ENCODE assay signal across 1 cellular context in the genomic region with DNA sequence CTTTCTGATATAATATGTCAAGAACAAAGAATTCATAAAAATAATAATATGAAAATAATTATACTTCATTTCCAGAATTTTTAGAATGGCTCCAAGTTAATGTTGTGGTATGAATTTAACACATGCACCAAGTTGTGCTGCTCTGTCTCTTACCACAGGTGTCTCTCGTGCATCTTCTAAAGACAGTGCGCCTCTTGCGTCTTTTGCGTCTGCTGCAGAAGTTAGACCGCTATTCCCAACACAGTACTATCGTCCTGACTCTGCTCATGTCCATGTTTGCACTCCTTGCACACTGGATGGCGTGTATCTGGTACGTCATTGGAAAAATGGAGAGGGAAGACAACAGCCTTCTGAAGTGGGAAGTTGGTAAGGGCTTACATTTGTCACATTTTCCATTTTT.
TF ChIP-seq lines count a peak whose summit lies in the region.

No MANE protein-coding gene starts in this region.

TF ChIP-seq in H1, 55 proteins besides CTCF, POLR2A, EP300 and RAD21:
- TF ChIP-seq EGR1 (IDR thresholded peaks at IDR 0.05; ENCODE audit: borderline replicate concordance, low read depth, low read length) (no peak), SUZ12 (IDR thresholded peaks at IDR 0.05; ENCODE audit: low read length) (no peak), RNF2 (IDR thresholded peaks at IDR 0.05; ENCODE audit: borderline replicate concordance, low read depth, low read length, missing control alignments, poor library complexity, severe bottlenecking) (no peak), ASH2L (IDR thresholded peaks at IDR 0.05; ENCODE audit: low read length) (no peak), GTF2F1 (IDR thresholded peaks at IDR 0.05; ENCODE audit: borderline replicate concordance, low read depth, low read length) (no peak), TCF12 (IDR thresholded peaks at IDR 0.05; ENCODE audit: low read depth, low read length) (no peak), BCL11A (IDR thresholded peaks at IDR 0.05; ENCODE audit: low read depth in 2 of 2, low read length in 2 of 2) (no peak), KDM4A (IDR thresholded peaks at IDR 0.05; ENCODE audit: low read depth, low read length, severe bottlenecking) (no peak), SIN3A (conservative IDR thresholded peaks at IDR 0.05 in 1 of 2, IDR thresholded peaks at IDR 0.05 in 1 of 2; ENCODE audit: low read depth in 1 of 2, low read length in 2 of 2) (no peak), RXRA (IDR thresholded peaks at IDR 0.05; ENCODE audit: insufficient read depth, low read depth, low read length) (no peak), KDM1A (IDR thresholded peaks at IDR 0.05; ENCODE audit: borderline replicate concordance, low read length) (no peak), NRF1 (IDR thresholded peaks at IDR 0.05; ENCODE audit: low read depth, low read length) (no peak), CREB1 (IDR thresholded peaks at IDR 0.05) (no peak), CBX8 (IDR thresholded peaks at IDR 0.05; ENCODE audit: borderline replicate concordance, low read depth, low read length) (no peak)
